8 cellular contexts compared by ENCODE assay signal in genomic region chr1:64663654-64664053, GRCh38.
A peak's percentile ranks its signal among the peaks of the same experiment; 100 is the strongest.
DNase-seq lines count a peak whose midpoint lies in the region; ATAC-seq and TF ChIP-seq lines count a peak whose summit lies in the region.

No MANE protein-coding gene starts in this region.

- H3K4me3 ChIP-seq in AG10803 (ENCODE audit: low read length) (no peak overlapping the region), GM12875 (ENCODE audit: low read depth, low read length) (no peak overlapping the region), fibroblast of pulmonary artery (replicated peaks; ENCODE audit: low read depth, low read length) (no peak overlapping the region)

- ATAC-seq in HG03039 (IDR thresholded peaks at IDR 0.05; ENCODE audit: unreplicated experiment) = no peak
- ATAC-seq in GM21447 (IDR thresholded peaks at IDR 0.05; ENCODE audit: unreplicated experiment) = no peak
- ATAC-seq in GM21529 (IDR thresholded peaks at IDR 0.05; ENCODE audit: unreplicated experiment) = no peak

- TF ChIP-seq CTCF in AG10803 (conservative IDR thresholded peaks at IDR 0.05; ENCODE audit: low read length) (peak; percentile 15), GM12875 (IDR thresholded peaks at IDR 0.05; ENCODE audit: borderline replicate concordance, insufficient read depth, low read depth, low read length) (peak; percentile 53; the same call in 1 of the 2 replicates), fibroblast of pulmonary artery (IDR thresholded peaks at IDR 0.05; ENCODE audit: low read length, missing control alignments) (peak; percentile 21)

- DNase-seq in AG10803 (ENCODE audit: low read depth) (no peak), OCI-M1 (lab: John Stamatoyannopoulos, UW) (peak; percentile 27), fibroblast of pulmonary artery (ENCODE audit: low read depth) (no peak), HuH-7.5 (ENCODE audit: low spot score) (no peak)
